In genomic region chr11:96215094-96215782, GRCh38 we compare ENCODE assay signal across 8 cellular contexts.
DNase-seq lines count a peak whose midpoint lies in the region; ATAC-seq, FAIRE-seq and TF ChIP-seq lines count a peak whose summit lies in the region.

No MANE protein-coding gene starts in this region.

- H3K27ac Mint-ChIP-seq in activated naive CD8-positive, alpha-beta T cell treated with anti-CD3 and anti-CD28 coated beads, Interleukin-2, amount 10 ng/mL, durations not matched to agents 7 days and 5 days = peak overlapping the region; percentile 99

- H3K9me3 Mint-ChIP-seq in activated naive CD8-positive, alpha-beta T cell treated with anti-CD3 and anti-CD28 coated beads, Interleukin-2, amount 10 ng/mL, durations not matched to agents 7 days and 5 days = no peaks in the 10 kb centered on the region

- FAIRE-seq in GM12891 (lab: Jason Lieb, UNC) (peak; percentile 78), urothelium cell line (lab: Jason Lieb, UNC) (no peak)

- POLR2A ChIA-PET in activated naive CD8-positive, alpha-beta T cell treated with anti-CD3 and anti-CD28 coated beads, Interleukin-2, amount 10 ng/mL, durations not matched to agents 7 days and 5 days (lab: Charles Lee) = interaction anchor here (0.6 to 1.9 kb wide), 9 partner anchors 9 to 425 kb away, joined by 3 to 5 read pairs (median 4); partner anchors contain the start of genes CCDC82, CEP57, FAM76B and JRKL

- no peaks in the 10 kb centered on the region for H3K9me3 ChIP-seq in uterus

- peaks cover 64% of the 10 kb centered on the region for H3K4me1 Mint-ChIP-seq in activated naive CD8-positive, alpha-beta T cell treated with anti-CD3 and anti-CD28 coated beads, Interleukin-2, amount 10 ng/mL, durations not matched to agents 7 days and 5 days

- H3K27ac ChIP-seq in HL-60 (replicated peaks) = peak overlapping the region; percentile 54
- peak overlapping the region; percentile 28 for H3K27ac ChIP-seq in layer of hippocampus (ENCODE audit: low read depth, low read length)
- H3K27ac ChIP-seq in uterus = peak overlapping the region; percentile 76 to 88

- DNase-seq in GM12891 (ENCODE audit: insufficient read length, low spot score) = no peak
- DNase-seq in HL-60 (ENCODE audit: low read depth in 1 of 2, low spot score in 1 of 2) = peak in 1 of 2 experiments; percentile 14
- peak; percentile 55 for DNase-seq in activated naive CD8-positive, alpha-beta T cell treated with anti-CD3 and anti-CD28 coated beads, Interleukin-2, amount 10 ng/mL, durations not matched to agents 7 days and 5 days
- peak in 1 of 2 donors; percentile 41 for DNase-seq in uterus
- no peak for DNase-seq in amniotic stem cell (lab: John Stamatoyannopoulos, UW)
- no peak for DNase-seq in urothelium cell line (ENCODE audit: low spot score)

- TF ChIP-seq CTCF in HL-60 (IDR thresholded peaks at IDR 0.05; ENCODE audit: insufficient read depth, low read length) = no peak
- no peak for TF ChIP-seq CTCF in uterus (IDR thresholded peaks at IDR 0.05)

- H3K27me3 ChIP-seq in HL-60 (ENCODE audit: insufficient read depth, poor library complexity, severe bottlenecking) (no peaks in the 10 kb centered on the region), layer of hippocampus (ENCODE audit: control insufficient read depth, insufficient read depth, low read length) (no peaks in the 10 kb centered on the region), uterus (no peaks in the 10 kb centered on the region)

- ATAC-seq in GM21423 (IDR thresholded peaks at IDR 0.05; ENCODE audit: unreplicated experiment) = peak; percentile 84
- ATAC-seq in activated naive CD8-positive, alpha-beta T cell treated with anti-CD3 and anti-CD28 coated beads, Interleukin-2, amount 10 ng/mL, durations not matched to agents 7 days and 5 days (ENCODE audit: low read depth) = peak; percentile 67

- TF ChIP-seq POLR2A in GM12891 (IDR thresholded peaks at IDR 0.05; ENCODE audit: low read depth, low read length) = no peak
- TF ChIP-seq POLR2A in uterus (IDR thresholded peaks at IDR 0.05) = no peak

- H3K4me3 ChIP-seq in HL-60 (replicated peaks; ENCODE audit: insufficient read depth, low read length) (no peak overlapping the region), uterus (no peak overlapping the region)

- intact Hi-C loops in uterus (cut with DNase I; ENCODE audit: low total_unique reads) = no loop called here

- H3K27me3 Mint-ChIP-seq in activated naive CD8-positive, alpha-beta T cell treated with anti-CD3 and anti-CD28 coated beads, Interleukin-2, amount 10 ng/mL, durations not matched to agents 7 days and 5 days = no peaks in the 10 kb centered on the region

- peaks cover 4 to 10% of the 10 kb centered on the region in 2 donors for H3K4me1 ChIP-seq in uterus

- H3K36me3 ChIP-seq in uterus = no peaks in the 10 kb centered on the region

- H3K36me3 Mint-ChIP-seq in activated naive CD8-positive, alpha-beta T cell treated with anti-CD3 and anti-CD28 coated beads, Interleukin-2, amount 10 ng/mL, durations not matched to agents 7 days and 5 days = peaks cover 19% of the 10 kb centered on the region

- H3K4me3 Mint-ChIP-seq in activated naive CD8-positive, alpha-beta T cell treated with anti-CD3 and anti-CD28 coated beads, Interleukin-2, amount 10 ng/mL, durations not matched to agents 7 days and 5 days = peak overlapping the region; percentile 74

TF ChIP-seq in GM12891, 5 proteins besides CTCF, POLR2A, EP300 and RAD21:
- no peak for TF ChIP-seq POLR2AphosphoS5 (IDR thresholded peaks at IDR 0.05; ENCODE audit: low read depth, low read length)
- TF ChIP-seq SPI1 (IDR thresholded peaks at IDR 0.05; ENCODE audit: low read depth, low read length) = peak; percentile 78
- TF ChIP-seq PAX5 (IDR thresholded peaks at IDR 0.05; ENCODE audit: insufficient read depth, low read length, severe bottlenecking) = no peak
- TF ChIP-seq POU2F2 (IDR thresholded peaks at IDR 0.05; ENCODE audit: low read depth, low read length) = no peak
- no peak for TF ChIP-seq TAF1 (IDR thresholded peaks at IDR 0.05; ENCODE audit: low read depth, low read length)

Comparison
In these comparisons a context has a peak if more than half of its experiments do, and no peak if none do; other contexts are left out.
1. H3K27ac ChIP-seq: peak in every context shown above with its lines; median percentile 82 in uterus; 54 in HL-60; 28 in layer of hippocampus.